ENCODE assay signal across 8 cellular contexts in genomic region chr20:34705383-34706021, GRCh38.
DNase-seq lines count a peak whose midpoint lies in the region; ATAC-seq and TF ChIP-seq lines count a peak whose summit lies in the region.

No MANE protein-coding gene starts in this region.

- DNase-seq in SIG-M5 treated with dmso at 0.1 percent for 504 hours (lab: John Stamatoyannopoulos, UW; ENCODE audit: unreplicated experiment): peak; percentile 26
- no peak for DNase-seq in SIG-M5 (lab: John Stamatoyannopoulos, UW)
- DNase-seq in NOMO-1 treated with DMSO at 0.1 percent for 48 hours (lab: John Stamatoyannopoulos, UW; ENCODE audit: unreplicated experiment): peak; percentile 38
- DNase-seq in coronary artery (ENCODE audit: low spot score): no peak
- peak; percentile 67 for DNase-seq in medulla oblongata (ENCODE audit: extremely low spot score)
- DNase-seq in stimulated activated naive CD4-positive, alpha-beta T cell (lab: John Stamatoyannopoulos, UW): no peak
- DNase-seq in activated gamma-delta T cell treated with Interleukin-2 at 50 U/mL for 16 hours: no peak

- TF ChIP-seq CTCF in coronary artery (IDR thresholded peaks at IDR 0.05): no peak

- no peak for ATAC-seq in HG02588 (IDR thresholded peaks at IDR 0.05; ENCODE audit: unreplicated experiment)

- peak overlapping the region; percentile 100 for H3K27ac ChIP-seq in coronary artery

- H3K4me3 ChIP-seq in coronary artery: peak overlapping the region; percentile 98

Comparison
In these comparisons a context has a peak if more than half of its experiments do, and no peak if none do; other contexts are left out.
1. DNase-seq: peak in SIG-M5 treated with dmso at 0.1 percent for 504 hours (single experiment), NOMO-1 treated with DMSO at 0.1 percent for 48 hours (single experiment) and medulla oblongata (single experiment); none in SIG-M5 (single experiment), coronary artery (single experiment), stimulated activated naive CD4-positive, alpha-beta T cell (0 of 6) and activated gamma-delta T cell treated with Interleukin-2 at 50 U/mL for 16 hours (single experiment).